ENCODE assay signal across 17 cellular contexts in genomic region chr3:13026534-13026933, GRCh38. TPM values are rescaled to one million over a fixed set of nuclear protein-coding genes. Genes with fewer than 3 reads are reported as not detected.
DNase-seq lines count a peak whose midpoint lies in the region; ATAC-seq and TF ChIP-seq lines count a peak whose summit lies in the region.
"Had no signal": no experiment of that assay in that cellular context is flagged by ENCODE, and none has a peak within 500 bp of the region (broad histone marks: within the 10 kb centered on the region; RNA-seq: fewer than 3 reads in every experiment).

No MANE protein-coding gene starts in this region.

- H3K27ac Mint-ChIP-seq in activated naive CD4-positive, alpha-beta T cell treated with anti-CD3 and anti-CD28 coated beads, Interleukin-2, amount 50 U/mL, for 24 hours = peak overlapping the region; percentile 17
- H3K27ac Mint-ChIP-seq in WTC11 (0 out of 2 replicates have a peak overlapping the region, but pooled peaks have one; percentile 5), naive B cell (peak overlapping the region in 4 of 6 donors; percentile 49 to 72 (median 60))
- H3K27ac Mint-ChIP-seq in stimulated activated naive B cell treated with anti-CD40 and anti-IgM and Interleukin-4, amounts not matched to agents 10 μg/mL and 1 μg/mL and 100 μg/mL, for 72 hours = peak overlapping the region; percentile 39
- H3K27ac Mint-ChIP-seq: CD4-positive, alpha-beta T cell; GM23338 had no signal

- CTCF ChIA-PET in WTC11 (lab: Charles Lee) = interaction anchor here (0.5 to 2.1 kb wide), 13 partner anchors 9 to 622 kb away, joined by 3 to 14 read pairs (median 4); no protein-coding TSS in a partner anchor

- ATAC-seq in WTC11 = no peak
- no peak for ATAC-seq in naive B cell (ENCODE audit: low read depth in 2 of 2)
- no peak for ATAC-seq in stimulated activated naive B cell treated with anti-CD40 and anti-IgM and Interleukin-4, amounts not matched to agents 10 μg/mL and 1 μg/mL and 100 μg/mL, for 72 hours (replicated peaks)
- ATAC-seq: GM12878 had no signal

- TF ChIP-seq CTCF in WTC11 (IDR thresholded peaks at IDR 0.05) = no peak

- POLR2A ChIA-PET in WTC11 (lab: Charles Lee) = interaction anchor here (0.5 kb wide), 2 partner anchors 58 to 484 kb away, joined by 3 read pairs; no protein-coding TSS in a partner anchor

- H3K36me3 Mint-ChIP-seq in activated naive CD4-positive, alpha-beta T cell treated with anti-CD3 and anti-CD28 coated beads, Interleukin-2, amount 50 U/mL, for 24 hours = no peaks in the 10 kb centered on the region
- no peaks in the 10 kb centered on the region for H3K36me3 Mint-ChIP-seq in WTC11
- H3K36me3 Mint-ChIP-seq in naive B cell = peaks cover 0 to 7% of the 10 kb centered on the region in 2 donors
- H3K36me3 Mint-ChIP-seq in stimulated activated naive B cell treated with anti-CD40 and anti-IgM and Interleukin-4, amounts not matched to agents 10 μg/mL and 1 μg/mL and 100 μg/mL, for 72 hours = peaks cover 4 to 13% of the 10 kb centered on the region in 2 donors

- H3K27me3 Mint-ChIP-seq in activated naive CD4-positive, alpha-beta T cell treated with anti-CD3 and anti-CD28 coated beads, Interleukin-2, amount 50 U/mL, for 24 hours = no peaks in the 10 kb centered on the region
- H3K27me3 Mint-ChIP-seq in WTC11 (ENCODE audit: low read depth) (no peaks in the 10 kb centered on the region), naive B cell (no peaks in the 10 kb centered on the region)
- no peaks in the 10 kb centered on the region for H3K27me3 Mint-ChIP-seq in stimulated activated naive B cell treated with anti-CD40 and anti-IgM and Interleukin-4, amounts not matched to agents 10 μg/mL and 1 μg/mL and 100 μg/mL, for 72 hours
- H3K27me3 Mint-ChIP-seq: CD4-positive, alpha-beta T cell had no signal

- no peaks in the 10 kb centered on the region for H3K4me1 Mint-ChIP-seq in activated naive CD4-positive, alpha-beta T cell treated with anti-CD3 and anti-CD28 coated beads, Interleukin-2, amount 50 U/mL, for 24 hours
- H3K4me1 Mint-ChIP-seq in WTC11 (peaks cover 11% of the 10 kb centered on the region), naive B cell (peaks cover 60 to 84% (median 60%) of the 10 kb centered on the region in 3 donors)
- peaks cover 53 to 70% of the 10 kb centered on the region in 2 donors for H3K4me1 Mint-ChIP-seq in stimulated activated naive B cell treated with anti-CD40 and anti-IgM and Interleukin-4, amounts not matched to agents 10 μg/mL and 1 μg/mL and 100 μg/mL, for 72 hours

- DNase-seq in activated naive CD4-positive, alpha-beta T cell treated with Interleukin-2 at 50 U/mL for 16 hours = no peak
- DNase-seq in WTC11 (ENCODE audit: low spot score) = no peak
- no peak for DNase-seq in naive B cell
- DNase-seq in stimulated activated naive B cell treated with anti-CD40 and anti-IgM and Interleukin-4, amounts not matched to agents 10 μg/mL and 1 μg/mL and 100 μg/mL, for 72 hours = no peak
- no peak for DNase-seq in HK-2 (ENCODE audit: unreplicated experiment)
- DNase-seq in ecto neural progenitor cell (ENCODE audit: low spot score) = no peak
- no peak for DNase-seq in NCI-H2029 (lab: John Stamatoyannopoulos, UW)
- DNase-seq: 8988T; CD4-positive, alpha-beta T cell; DMS153; DMS79 treated with DMSO at 0.1 percent for 48 hours; HCEC 1CT; IMR-90; KBM-7 had no signal

- H3K4me3 Mint-ChIP-seq in activated naive CD4-positive, alpha-beta T cell treated with anti-CD3 and anti-CD28 coated beads, Interleukin-2, amount 50 U/mL, for 24 hours = no peak overlapping the region
- H3K4me3 Mint-ChIP-seq in WTC11 (no peak overlapping the region), naive B cell (peak overlapping the region in 1 of 8 donors; percentile 53)
- no peak overlapping the region for H3K4me3 Mint-ChIP-seq in stimulated activated naive B cell treated with anti-CD40 and anti-IgM and Interleukin-4, amounts not matched to agents 10 μg/mL and 1 μg/mL and 100 μg/mL, for 72 hours
- H3K4me3 Mint-ChIP-seq: CD4-positive, alpha-beta T cell; GM23338 had no signal

- H3K9me3 Mint-ChIP-seq in activated naive CD4-positive, alpha-beta T cell treated with anti-CD3 and anti-CD28 coated beads, Interleukin-2, amount 50 U/mL, for 24 hours = no peaks in the 10 kb centered on the region
- H3K9me3 Mint-ChIP-seq in WTC11 (no peaks in the 10 kb centered on the region), naive B cell (peaks cover 0 to 7% (median 0%) of the 10 kb centered on the region in 7 donors)
- H3K9me3 Mint-ChIP-seq in stimulated activated naive B cell treated with anti-CD40 and anti-IgM and Interleukin-4, amounts not matched to agents 10 μg/mL and 1 μg/mL and 100 μg/mL, for 72 hours = peaks cover 4 to 9% of the 10 kb centered on the region in 2 donors
- H3K9me3 Mint-ChIP-seq: CD4-positive, alpha-beta T cell; GM23338 had no signal

TF ChIP-seq in WTC11, 78 proteins besides CTCF, POLR2A, EP300 and RAD21 (continues in another document):
- TF ChIP-seq RORB (CRISPR knock-in tag; IDR thresholded peaks at IDR 0.05) (no peak), IRF1 (CRISPR knock-in tag; IDR thresholded peaks at IDR 0.05) (no peak), NFATC4 (CRISPR knock-in tag; IDR thresholded peaks at IDR 0.05) (no peak), ELF4 (CRISPR knock-in tag; IDR thresholded peaks at IDR 0.05; ENCODE audit: low read depth) (no peak), NR1H2 (CRISPR knock-in tag; IDR thresholded peaks at IDR 0.05) (no peak), NFYB (CRISPR knock-in tag; conservative IDR thresholded peaks at IDR 0.05; ENCODE audit: low read depth) (no peak), MYBL2 (CRISPR knock-in tag; IDR thresholded peaks at IDR 0.05) (no peak), MAX (CRISPR knock-in tag; IDR thresholded peaks at IDR 0.05) (no peak), ESRRA (CRISPR knock-in tag; IDR thresholded peaks at IDR 0.05; ENCODE audit: borderline replicate concordance) (no peak), ZNF219 (CRISPR knock-in tag; IDR thresholded peaks at IDR 0.05; ENCODE audit: borderline replicate concordance) (no peak), SP1 (CRISPR knock-in tag; conservative IDR thresholded peaks at IDR 0.05) (no peak), ZNF396 (CRISPR knock-in tag; IDR thresholded peaks at IDR 0.05; ENCODE audit: borderline replicate concordance) (no peak), STAT6 (CRISPR knock-in tag; conservative IDR thresholded peaks at IDR 0.05; ENCODE audit: low read depth) (no peak), JUN (CRISPR knock-in tag; IDR thresholded peaks at IDR 0.05) (no peak), IRF2 (CRISPR knock-in tag; IDR thresholded peaks at IDR 0.05; ENCODE audit: borderline replicate concordance, low read depth) (no peak), SOX15 (CRISPR knock-in tag; IDR thresholded peaks at IDR 0.05) (no peak), ZNF121 (CRISPR knock-in tag; IDR thresholded peaks at IDR 0.05) (no peak)

RNA-seq across cellular contexts. Expression of gene IQSEC1, which starts 46.7 kb away (rescaled TPM):
- total RNA-seq in WTC11 (2021) = 35.0 to 37.2 TPM (median 36.4 TPM) in 3 replicates
- polyA plus RNA-seq in naive B cell (ENCODE audit: low read depth in 6 of 6) = 10 to 100 TPM; 14.6 to 73.4 (median 36.9) TPM

Comparison
In these comparisons a context has a peak if more than half of its experiments do, and no peak if none do; other contexts are left out.
1. H3K27ac Mint-ChIP-seq: peak in every context shown above with its lines; median percentile 60 in naive B cell; 39 in stimulated activated naive B cell treated with anti-CD40 and anti-IgM and Interleukin-4, amounts not matched to agents 10 μg/mL and 1 μg/mL and 100 μg/mL, for 72 hours; 17 in activated naive CD4-positive, alpha-beta T cell treated with anti-CD3 and anti-CD28 coated beads, Interleukin-2, amount 50 U/mL, for 24 hours; 5 in WTC11.